8 cellular contexts compared by ENCODE assay signal in the genomic region with DNA sequence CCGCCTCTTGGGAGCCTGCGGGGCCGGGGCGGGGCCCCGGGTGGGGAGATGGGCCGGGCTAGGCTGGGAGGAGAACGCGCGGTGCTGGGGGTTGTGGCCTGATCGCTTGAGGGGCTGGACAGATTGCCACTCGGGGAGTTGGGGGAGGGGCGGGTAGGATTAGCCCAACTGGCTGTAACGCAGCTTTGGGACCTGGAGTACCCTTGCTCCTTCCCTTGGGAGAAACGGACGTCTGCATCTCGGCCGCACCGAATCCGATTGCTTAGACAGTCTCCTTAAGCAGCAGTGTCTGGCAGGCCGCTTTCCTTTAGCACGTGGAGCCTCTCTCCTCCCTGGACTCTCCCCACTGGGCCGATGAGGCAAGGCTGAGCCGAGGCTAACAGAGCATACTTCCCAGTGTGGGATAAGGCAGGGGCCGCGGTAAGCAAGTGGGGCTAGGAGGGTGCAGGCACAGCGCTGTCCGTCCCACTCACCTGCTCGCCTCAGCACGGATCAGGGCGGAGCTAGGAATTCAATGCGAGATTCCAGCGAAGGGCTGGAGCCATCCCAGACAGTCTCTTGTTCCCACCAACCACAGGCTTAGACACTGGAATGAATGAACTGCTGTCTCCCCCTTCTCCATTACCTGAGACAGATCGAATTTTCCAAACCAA. TPM values are rescaled to one million over a fixed set of nuclear protein-coding genes. Genes with fewer than 3 reads are reported as not detected.
DNase-seq lines count a peak whose midpoint lies in the region; ATAC-seq and TF ChIP-seq lines count a peak whose summit lies in the region.

No MANE protein-coding gene starts in this region.

- in situ Hi-C loops in mammary epithelial cell (cut with MboI; ENCODE audit: low sequenced_read_pairs in 2 of 2) = no loop called here

- ATAC-seq in DND-41 (ENCODE audit: insufficient read depth, low read depth) (peak; percentile 23), left colon (peak; percentile 49)

- CTCF ChIA-PET in mammary epithelial cell (lab: Charles Lee; ENCODE audit: low non-redundant PET) = no interaction called here

- H2AFZ ChIP-seq in DND-41 (ENCODE audit: low read depth, low read length) = peak overlapping the region; percentile 87
- H2AFZ ChIP-seq in mammary epithelial cell (ENCODE audit: low read depth, low read length) = peak overlapping the region; percentile 95

- peak overlapping the region; percentile 92 for H3K9ac ChIP-seq in DND-41 (ENCODE audit: low read depth, low read length)
- peak overlapping the region; percentile 53 for H3K9ac ChIP-seq in mammary epithelial cell (ENCODE audit: insufficient read depth, low read length)
- peak overlapping the region; percentile 66 to 75 for H3K9ac ChIP-seq in stomach smooth muscle (ENCODE audit: low read length in 2 of 2)

- intact Hi-C loops in mammary epithelial cell (cut with micrococcal nuclease) = loop anchor here (1.0 to 2.0 kb wide), 3 partner anchors 11 to 106 kb away; partner anchors contain the start of genes FKBP10 and ODAD4
- intact Hi-C loops in left colon (cut with DNase I, micrococcal nuclease) = no loop called here

- WGBS in mammary epithelial cell (ENCODE audit: low coverage, missing lambda C conversion rate) = 1% methylated on average over 11 of the region's 33 CpGs

- H3K4me3 Mint-ChIP-seq in HFFc6 = peak overlapping the region; percentile 97

- no peak for DNase-seq in DND-41
- DNase-seq in HFFc6 = no peak
- DNase-seq in NCI-H510A treated with DMSO at 0.1 percent for 48 hours (lab: John Stamatoyannopoulos, UW) = peak; percentile 95
- no peak for DNase-seq in mammary epithelial cell
- no peak for DNase-seq in left colon
- DNase-seq in GM03348 (ENCODE audit: low spot score) = no peak
- no peak for DNase-seq in OCI-M1 (lab: John Stamatoyannopoulos, UW)

- H3K4me2 ChIP-seq in DND-41 (ENCODE audit: insufficient read depth, low read length) = peak overlapping the region; percentile 87
- peak overlapping the region; percentile 90 for H3K4me2 ChIP-seq in mammary epithelial cell (ENCODE audit: insufficient read depth, low read depth, low read length)

- peak overlapping the region; percentile 87 for H3K27ac ChIP-seq in DND-41 (ENCODE audit: low read length)
- H3K27ac ChIP-seq in mammary epithelial cell (ENCODE audit: insufficient read depth, low read depth, low read length) = peak overlapping the region; percentile 40
- peak overlapping the region; percentile 77 for H3K27ac ChIP-seq in stomach smooth muscle (ENCODE audit: low read length)

- TF ChIP-seq CTCF in DND-41 (IDR thresholded peaks at IDR 0.05; ENCODE audit: borderline replicate concordance, extremely low read depth, low read length, poor library complexity, severe bottlenecking) (no peak), HFFc6 (IDR thresholded peaks at IDR 0.05) (no peak), mammary epithelial cell (conservative IDR thresholded peaks at IDR 0.05 in 1 of 2, IDR thresholded peaks at IDR 0.05 in 1 of 2; ENCODE audit: extremely low read depth in 1 of 2, insufficient read depth in 1 of 2, low read depth in 1 of 2, low read length in 2 of 2) (no peak)

- H3K27me3 ChIP-seq in DND-41 (ENCODE audit: insufficient read depth, low read length, poor library complexity) (no peaks in the 10 kb centered on the region), mammary epithelial cell (ENCODE audit: insufficient read depth, low read length) (no peaks in the 10 kb centered on the region), stomach smooth muscle (ENCODE audit: control insufficient read depth in 1 of 2, insufficient read depth in 2 of 2, low read length in 2 of 2) (no peaks in the 10 kb centered on the region)

- H3K36me3 ChIP-seq in DND-41 (ENCODE audit: insufficient read depth, low read length) (peaks cover 22% of the 10 kb centered on the region), mammary epithelial cell (ENCODE audit: insufficient read depth, low read length) (peaks cover 4% of the 10 kb centered on the region), stomach smooth muscle (ENCODE audit: control insufficient read depth in 2 of 2, insufficient read depth in 2 of 2, low read length in 2 of 2) (no peaks in the 10 kb centered on the region)

- H3K9me3 ChIP-seq in DND-41 (ENCODE audit: insufficient read depth, low read length, severe bottlenecking) = no peaks in the 10 kb centered on the region
- H3K9me3 ChIP-seq in mammary epithelial cell (replicated peaks; ENCODE audit: insufficient read depth, low read length) = no peaks in the 10 kb centered on the region
- no peaks in the 10 kb centered on the region for H3K9me3 ChIP-seq in stomach smooth muscle (ENCODE audit: control insufficient read depth in 2 of 2, low read length in 2 of 2)

- dilution Hi-C loops in mammary epithelial cell (cut with HindIII; ENCODE audit: low sequenced_read_pairs) = no loop called here

- peaks cover 34% of the 10 kb centered on the region for H3K4me1 ChIP-seq in DND-41 (ENCODE audit: insufficient read depth, low read length)
- peaks cover 35% of the 10 kb centered on the region for H3K4me1 ChIP-seq in mammary epithelial cell (ENCODE audit: insufficient read depth, low read length)
- H3K4me1 ChIP-seq in stomach smooth muscle (ENCODE audit: control insufficient read depth, insufficient read depth, low read length) = peaks cover 29% of the 10 kb centered on the region

- H4K20me1 ChIP-seq in DND-41 (ENCODE audit: insufficient read depth, low read length) (peaks cover 38% of the 10 kb centered on the region), mammary epithelial cell (ENCODE audit: insufficient read depth, low read length) (peaks cover 18% of the 10 kb centered on the region)

- H3K4me1 Mint-ChIP-seq in HFFc6 (ENCODE audit: low read depth) = peaks cover 40% of the 10 kb centered on the region

- peaks cover 22% of the 10 kb centered on the region for H3K36me3 Mint-ChIP-seq in HFFc6 (ENCODE audit: low read depth)

- peaks cover 47% of the 10 kb centered on the region for H3K79me2 ChIP-seq in DND-41 (ENCODE audit: insufficient read depth, low read length)
- peaks cover 45% of the 10 kb centered on the region for H3K79me2 ChIP-seq in mammary epithelial cell (ENCODE audit: insufficient read depth, low read length)

- H3K4me3 ChIP-seq in DND-41 (ENCODE audit: low read depth in 1 of 2, low read length in 2 of 2) (peak overlapping the region; percentile 91 to 96; a peak in 2 of 4 replicates), mammary epithelial cell (replicated peaks in 1 of 3; ENCODE audit: insufficient read depth in 1 of 3, low read depth in 2 of 3, low read length in 3 of 3) (peak overlapping the region; percentile 50 to 55 (median 53)), stomach smooth muscle (ENCODE audit: low read length in 2 of 2) (peak overlapping the region; percentile 75 to 93)

- no peaks in the 10 kb centered on the region for H3K9me3 Mint-ChIP-seq in HFFc6

- peaks cover 3% of the 10 kb centered on the region for H3K27me3 Mint-ChIP-seq in HFFc6 (ENCODE audit: insufficient read depth)

- H3K27ac Mint-ChIP-seq in HFFc6 = peak overlapping the region; percentile 69

- BruUV-seq in mammary epithelial cell (replicated peaks; lab: Mats Ljungman, UMichigan) = no TSS peak

RNA-seq across cellular contexts. Expression of gene ACLY, which starts 0.5 kb away (rescaled TPM):
- 100 to 1,000 TPM; 254 to 315 (median 279) TPM for total RNA-seq in HFFc6 (2021; fragmentation: NEBNext Ultra II Directional; extraction: Animal tissue kit (Norgen Biotek cat#: 25700))
- total RNA-seq in mammary epithelial cell (100 to 1,000 TPM; 251 to 387 TPM), left colon (100 to 1,000 TPM in 1 of 2 donors, 10 to 100 TPM in 1; 88.2 to 125 TPM)
- polyA plus RNA-seq in mammary epithelial cell = 424 TPM
- polyA minus RNA-seq in mammary epithelial cell = 901 TPM

RNA-seq across cellular contexts. Expression of gene ODAD4, which starts 11.1 kb away (rescaled TPM):
- total RNA-seq in HFFc6 (2021; fragmentation: NEBNext Ultra II Directional; extraction: Animal tissue kit (Norgen Biotek cat#: 25700)) = 1 to 10 TPM in 3 of 6 experiments, under 1 TPM in 3; 0.74 to 1.8 (median 0.97) TPM
- 1 to 10 TPM in 1 of 2 donors, under 1 TPM in 1; 0.83 to 1.9 TPM for total RNA-seq in mammary epithelial cell
- polyA plus RNA-seq in mammary epithelial cell = 0.23 TPM
- polyA minus RNA-seq in mammary epithelial cell = not detected
- under 1 TPM; 0.12 to 0.20 TPM for total RNA-seq in left colon

RNA-seq across cellular contexts. Expression of gene CNP, which starts 47.3 kb away (rescaled TPM):
- 100 to 1,000 TPM; 105 to 118 (median 111) TPM for total RNA-seq in HFFc6 (2021; fragmentation: NEBNext Ultra II Directional; extraction: Animal tissue kit (Norgen Biotek cat#: 25700))
- total RNA-seq in mammary epithelial cell (10 to 100 TPM; 61.7 to 72.6 TPM), left colon (10 to 100 TPM; 45.6 to 53.6 TPM)
- 40.4 TPM for polyA plus RNA-seq in mammary epithelial cell
- 69.9 TPM for polyA minus RNA-seq in mammary epithelial cell

RNA-seq across cellular contexts. Expression of gene KLHL11, which starts 54.1 kb away (rescaled TPM):
- total RNA-seq in HFFc6 (2021; fragmentation: NEBNext Ultra II Directional; extraction: Animal tissue kit (Norgen Biotek cat#: 25700)) = 10 to 100 TPM; 13.4 to 16.2 (median 15.7) TPM
- total RNA-seq in mammary epithelial cell (10 to 100 TPM; 14.5 to 43.2 TPM), left colon (1 to 10 TPM; 6.5 to 8.9 TPM)
- 6.9 TPM for polyA plus RNA-seq in mammary epithelial cell
- 18.2 TPM for polyA minus RNA-seq in mammary epithelial cell
